ENCODE assay signal across 17 cellular contexts in the genomic region with DNA sequence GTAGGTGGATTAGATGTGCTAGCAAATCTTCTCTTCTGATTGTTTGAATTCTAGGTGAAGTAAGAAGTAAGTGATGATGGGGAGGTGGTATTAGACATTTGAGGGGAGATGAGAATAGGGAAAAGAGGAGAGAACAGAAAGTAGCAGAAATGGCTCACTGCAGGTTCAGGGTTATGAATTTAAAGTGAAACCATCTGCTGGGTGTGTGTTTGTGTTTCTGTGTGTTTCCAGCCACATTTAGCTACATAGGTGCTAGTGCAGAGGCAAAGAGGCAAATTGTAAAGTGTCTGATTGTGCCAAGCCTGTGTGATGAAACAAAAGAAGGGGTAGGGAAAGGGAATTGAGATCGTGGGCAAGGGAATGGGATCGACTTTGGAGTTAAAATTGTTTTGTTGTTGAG. TPM values are rescaled to one million over a fixed set of nuclear protein-coding genes. Genes with fewer than 3 reads are reported as not detected.
DNase-seq lines count a peak whose midpoint lies in the region; ATAC-seq and TF ChIP-seq lines count a peak whose summit lies in the region.
"Had no signal": no experiment of that assay in that cellular context is flagged by ENCODE, and none has a peak within 500 bp of the region (broad histone marks: within the 10 kb centered on the region; RNA-seq: fewer than 3 reads in every experiment).

No MANE protein-coding gene starts in this region.

- H3K4me1 ChIP-seq in hepatocyte (ENCODE audit: insufficient read depth) (peaks cover 18% of the 10 kb centered on the region), OCI-LY7 (ENCODE audit: insufficient read depth, low read length, poor library complexity, severe bottlenecking) (no peaks in the 10 kb centered on the region)

- H3K27ac ChIP-seq in hepatocyte, result peak overlapping the region; percentile 3
- no peak overlapping the region for H3K27ac ChIP-seq in OCI-LY7 (ENCODE audit: low read depth, low read length, poor library complexity, severe bottlenecking)
- H3K27ac ChIP-seq: gastroesophageal sphincter, stomach, vagina had no signal

- H3K27me3 ChIP-seq in hepatocyte, result no peaks in the 10 kb centered on the region
- H3K27me3 ChIP-seq: gastroesophageal sphincter, stomach, vagina had no signal

- CTCF ChIA-PET in WTC11 (lab: Charles Lee) (no interaction called here), OCI-LY7 (lab: Charles Lee; ENCODE audit: unreplicated experiment) (no interaction called here)

- peaks cover 54% of the 10 kb centered on the region for H3K4me1 Mint-ChIP-seq in stimulated activated naive CD8-positive, alpha-beta T cell treated with anti-CD3 and anti-CD28 coated beads, Interleukin-15, Interleukin-2, amounts not matched to agents 100 ng/mL and 50 ng/mL, for 24 hours (ENCODE audit: low read depth)
- peaks cover 46% of the 10 kb centered on the region for H3K4me1 Mint-ChIP-seq in stimulated activated naive CD8-positive, alpha-beta T cell treated with anti-CD3 and anti-CD28 coated beads, Interleukin-15, amount 100 ng/mL, for 72 hours
- H3K4me1 Mint-ChIP-seq in WTC11, result peaks cover 29% of the 10 kb centered on the region

- H4K20me1 ChIP-seq in hepatocyte (ENCODE audit: insufficient read depth, poor library complexity, severe bottlenecking), result peaks cover 100% of the 10 kb centered on the region
- no peaks in the 10 kb centered on the region; the same call in 1 of the 2 replicates for H4K20me1 ChIP-seq in OCI-LY7 (ENCODE audit: insufficient read depth, low read length)

- WGBS in hepatocyte (ENCODE audit: low lambda C conversion rate, missing lambda C conversion rate), result 97% methylated on average over 2 of the region's 2 CpGs

- H3K9me3 ChIP-seq in hepatocyte (ENCODE audit: low read depth), result no peaks in the 10 kb centered on the region
- H3K9me3 ChIP-seq in OCI-LY7 (ENCODE audit: low read length), result no peaks in the 10 kb centered on the region
- H3K9me3 ChIP-seq: gastroesophageal sphincter, stomach, vagina had no signal

- H2AFZ ChIP-seq in hepatocyte, result no peak overlapping the region
- H2AFZ ChIP-seq in OCI-LY7 (ENCODE audit: low read length), result no peak overlapping the region

- H3K27me3 Mint-ChIP-seq in stimulated activated naive CD8-positive, alpha-beta T cell treated with anti-CD3 and anti-CD28 coated beads, Interleukin-15, Interleukin-2, amounts not matched to agents 100 ng/mL and 50 ng/mL, for 24 hours, result no peaks in the 10 kb centered on the region
- no peaks in the 10 kb centered on the region for H3K27me3 Mint-ChIP-seq in stimulated activated naive CD8-positive, alpha-beta T cell treated with anti-CD3 and anti-CD28 coated beads, Interleukin-15, amount 100 ng/mL, for 72 hours
- no peaks in the 10 kb centered on the region for H3K27me3 Mint-ChIP-seq in WTC11 (ENCODE audit: low read depth)
- H3K27me3 Mint-ChIP-seq: activated naive CD4-positive, alpha-beta T cell treated with anti-CD3 and anti-CD28 coated beads, Interleukin-2, amount 10 ng/mL, durations not matched to agents 7 days and 5 days had no signal

- H3K27ac Mint-ChIP-seq in stimulated activated naive CD8-positive, alpha-beta T cell treated with anti-CD3 and anti-CD28 coated beads, Interleukin-15, Interleukin-2, amounts not matched to agents 100 ng/mL and 50 ng/mL, for 24 hours, result peak overlapping the region; percentile 78
- H3K27ac Mint-ChIP-seq in stimulated activated naive CD8-positive, alpha-beta T cell treated with anti-CD3 and anti-CD28 coated beads, Interleukin-15, amount 100 ng/mL, for 72 hours, result peak overlapping the region in 1 of 2 donors; percentile 11
- peak overlapping the region; percentile 64 for H3K27ac Mint-ChIP-seq in WTC11
- H3K27ac Mint-ChIP-seq: activated naive CD4-positive, alpha-beta T cell treated with anti-CD3 and anti-CD28 coated beads, Interleukin-2, amount 10 ng/mL, durations not matched to agents 7 days and 5 days had no signal

- intact Hi-C loops in OCI-LY7 (cut with micrococcal nuclease; ENCODE audit: unreplicated experiment), result no loop called here

- H3K79me2 ChIP-seq in hepatocyte, result peaks cover 100% of the 10 kb centered on the region
- H3K79me2 ChIP-seq in OCI-LY7 (ENCODE audit: insufficient read depth, low read depth, low read length), result peaks cover 63% of the 10 kb centered on the region

- DNase-seq in stimulated activated naive CD8-positive, alpha-beta T cell treated with anti-CD3 and anti-CD28 coated beads, Interleukin-15, amount 100 ng/mL, for 72 hours, result no peak
- DNase-seq in WTC11 (ENCODE audit: low spot score) (no peak), hepatocyte (ENCODE audit: low spot score) (no peak), amniotic stem cell (lab: John Stamatoyannopoulos, UW) (no peak), OCI-LY7 (ENCODE audit: low spot score) (no peak)
- DNase-seq: activated naive CD4-positive, alpha-beta T cell treated with anti-CD3 and anti-CD28 coated beads, Interleukin-2, amount 10 ng/mL, durations not matched to agents 7 days and 5 days; cerebellar nuclear complex; DMS79; NCI-H1092 treated with DMSO at 0.1 percent for 48 hours; NCI-H2171; stomach; T1000 had no signal

- no peaks in the 10 kb centered on the region for H3K9me3 Mint-ChIP-seq in stimulated activated naive CD8-positive, alpha-beta T cell treated with anti-CD3 and anti-CD28 coated beads, Interleukin-15, Interleukin-2, amounts not matched to agents 100 ng/mL and 50 ng/mL, for 24 hours
- H3K9me3 Mint-ChIP-seq in stimulated activated naive CD8-positive, alpha-beta T cell treated with anti-CD3 and anti-CD28 coated beads, Interleukin-15, amount 100 ng/mL, for 72 hours, result no peaks in the 10 kb centered on the region
- no peaks in the 10 kb centered on the region for H3K9me3 Mint-ChIP-seq in WTC11
- H3K9me3 Mint-ChIP-seq: activated naive CD4-positive, alpha-beta T cell treated with anti-CD3 and anti-CD28 coated beads, Interleukin-2, amount 10 ng/mL, durations not matched to agents 7 days and 5 days had no signal

- H3K36me3 ChIP-seq in hepatocyte (replicated peaks; ENCODE audit: insufficient read depth, low read depth) (no peaks in the 10 kb centered on the region), OCI-LY7 (ENCODE audit: insufficient read depth, low read length) (peaks cover 45% of the 10 kb centered on the region)
- H3K36me3 ChIP-seq: gastroesophageal sphincter had no signal

- no peak for ATAC-seq in stimulated activated naive CD8-positive, alpha-beta T cell treated with anti-CD3 and anti-CD28 coated beads, Interleukin-15, amount 100 ng/mL, for 72 hours
- ATAC-seq in WTC11 (no peak), GM21723 (IDR thresholded peaks at IDR 0.05; ENCODE audit: unreplicated experiment) (no peak), HG03439 (IDR thresholded peaks at IDR 0.05; ENCODE audit: unreplicated experiment) (no peak)
- ATAC-seq: gastroesophageal sphincter had no signal

- no peak overlapping the region for H3K4me2 ChIP-seq in hepatocyte
- H3K4me2 ChIP-seq in OCI-LY7 (ENCODE audit: low read length), result no peak overlapping the region

- H3K9me2 ChIP-seq in hepatocyte (replicated peaks; ENCODE audit: insufficient read depth), result no peaks in the 10 kb centered on the region
- H3K9me2 ChIP-seq in OCI-LY7 (ENCODE audit: insufficient read depth, low read length), result no peaks in the 10 kb centered on the region

- POLR2A ChIA-PET in WTC11 (lab: Charles Lee) (no interaction called here), OCI-LY7 (lab: Charles Lee) (no interaction called here)

- H3K4me3 Mint-ChIP-seq in stimulated activated naive CD8-positive, alpha-beta T cell treated with anti-CD3 and anti-CD28 coated beads, Interleukin-15, Interleukin-2, amounts not matched to agents 100 ng/mL and 50 ng/mL, for 24 hours, result no peak overlapping the region
- H3K4me3 Mint-ChIP-seq in stimulated activated naive CD8-positive, alpha-beta T cell treated with anti-CD3 and anti-CD28 coated beads, Interleukin-15, amount 100 ng/mL, for 72 hours, result no peak overlapping the region
- no peak overlapping the region for H3K4me3 Mint-ChIP-seq in WTC11
- H3K4me3 Mint-ChIP-seq: activated naive CD4-positive, alpha-beta T cell treated with anti-CD3 and anti-CD28 coated beads, Interleukin-2, amount 10 ng/mL, durations not matched to agents 7 days and 5 days had no signal

- TF ChIP-seq CTCF in WTC11 (IDR thresholded peaks at IDR 0.05) (no peak), hepatocyte (IDR thresholded peaks at IDR 0.05; ENCODE audit: poor library complexity) (no peak), OCI-LY7 (conservative IDR thresholded peaks at IDR 0.05; ENCODE audit: low read length) (no peak)

- H3K4me3 ChIP-seq in hepatocyte (no peak overlapping the region), OCI-LY7 (ENCODE audit: low read depth, low read length, poor library complexity, severe bottlenecking) (no peak overlapping the region)
- H3K4me3 ChIP-seq: gastroesophageal sphincter, stomach, vagina had no signal

- H3K36me3 Mint-ChIP-seq in stimulated activated naive CD8-positive, alpha-beta T cell treated with anti-CD3 and anti-CD28 coated beads, Interleukin-15, Interleukin-2, amounts not matched to agents 100 ng/mL and 50 ng/mL, for 24 hours (ENCODE audit: low read depth), result peaks cover 48% of the 10 kb centered on the region
- peaks cover 5% of the 10 kb centered on the region for H3K36me3 Mint-ChIP-seq in WTC11

- BruUV-seq in OCI-LY7 (replicated peaks; lab: Mats Ljungman, UMichigan), result no TSS peak

TF ChIP-seq in WTC11, 78 proteins besides CTCF, POLR2A, EP300 and RAD21 (continues in another document):
- TF ChIP-seq IRF2 (CRISPR knock-in tag; IDR thresholded peaks at IDR 0.05; ENCODE audit: borderline replicate concordance, low read depth) (no peak), ZNF232 (CRISPR knock-in tag; IDR thresholded peaks at IDR 0.05) (no peak), ZNF423 (CRISPR knock-in tag; IDR thresholded peaks at IDR 0.05) (no peak), ELF4 (CRISPR knock-in tag; IDR thresholded peaks at IDR 0.05; ENCODE audit: low read depth) (no peak)
- TF ChIP-seq, protein P1, sequence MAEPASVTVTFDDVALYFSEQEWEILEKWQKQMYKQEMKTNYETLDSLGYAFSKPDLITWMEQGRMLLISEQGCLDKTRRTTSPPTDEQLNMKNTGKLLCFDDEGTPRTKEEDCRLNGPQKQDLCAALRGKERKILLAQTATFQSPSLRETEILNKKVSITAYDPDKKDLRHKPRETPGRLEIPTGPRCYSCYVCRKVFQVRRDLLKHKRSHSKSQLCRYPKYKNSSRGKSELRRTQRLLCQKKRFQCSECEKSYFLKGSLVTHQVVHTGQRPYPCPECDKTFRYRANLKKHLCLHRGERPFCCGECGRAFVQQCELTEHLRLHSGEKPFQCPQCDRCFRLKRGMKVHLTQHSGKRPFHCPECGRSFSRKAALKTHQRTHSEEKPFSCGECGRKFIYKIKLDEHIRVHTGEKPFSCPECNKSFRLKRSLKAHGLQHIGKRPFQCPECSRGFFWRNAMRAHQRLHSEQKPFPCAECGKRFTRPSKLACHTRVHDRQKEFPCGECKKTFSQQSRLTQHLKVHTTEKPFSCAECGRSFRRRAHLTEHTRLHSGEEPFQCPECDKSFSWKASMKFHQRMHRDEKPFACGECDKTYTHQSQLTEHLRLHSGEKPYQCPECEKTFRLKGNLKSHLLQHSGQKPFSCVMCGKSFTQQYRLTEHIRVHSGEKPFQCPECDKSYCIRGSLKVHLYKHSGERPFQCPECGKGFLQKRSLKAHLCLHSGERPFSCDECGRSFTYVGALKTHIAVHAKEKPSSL (CRISPR knock-in tag; conservative IDR thresholded peaks at IDR 0.05), result no peak

RNA-seq across cellular contexts. Expression of a gene that starts 50.6 kb away (rescaled TPM):
- 19.3 to 24.3 TPM (median 23.4 TPM) in 3 replicates for total RNA-seq in WTC11 (2021)
- total RNA-seq in hepatocyte, result 71.7 and 74.0 TPM in 2 replicates
- 28.4 and 31.5 TPM in 2 replicates for polyA plus RNA-seq in hepatocyte
- total RNA-seq in OCI-LY7 (2014; rRNA removed; shearing (Covaris generic)), result 18.1 and 20.0 TPM in 2 replicates
- 34.8 and 37.6 TPM in 2 replicates for total RNA-seq in OCI-LY7 (2022)
